Comparison of ENCODE assay signal across 8 cellular contexts in genomic region chr2:108678198-108678651, GRCh38. TPM values are rescaled to one million over a fixed set of nuclear protein-coding genes. Genes with fewer than 3 reads are reported as not detected.
DNase-seq lines count a peak whose midpoint lies in the region; ATAC-seq, FAIRE-seq and TF ChIP-seq lines count a peak whose summit lies in the region.
"Not testable (repeated sequence)": the region's sequence is repeated elsewhere in the genome, so short reads cannot be mapped to it uniquely, and the experiment has no call there.

No MANE protein-coding gene starts in this region.

- H4K20me1 ChIP-seq in astrocyte (ENCODE audit: insufficient read depth, low read length) = not testable (repeated sequence)

- H3K9me3 Mint-ChIP-seq in astrocyte (ENCODE audit: unreplicated experiment) = not testable (repeated sequence)

- peak; percentile 74 for FAIRE-seq in H54 (lab: Jason Lieb, UNC)
- FAIRE-seq in astrocyte (lab: Jason Lieb, UNC) = not testable (repeated sequence)

- H3K79me2 ChIP-seq in astrocyte (ENCODE audit: insufficient read depth, low read length) = not testable (repeated sequence)

- peaks cover 16% of the 10 kb centered on the region for H3K4me1 Mint-ChIP-seq in astrocyte (ENCODE audit: low read depth, unreplicated experiment)

- not testable (repeated sequence) for H3K4me3 ChIP-seq in RWPE2 (ENCODE audit: severe bottlenecking); astrocyte (ENCODE audit: insufficient read depth, low read depth, low read length); fibroblast of mammary gland (ENCODE audit: control insufficient read depth, low read depth, low read length); left lung

- ATAC-seq in RWPE2 (ENCODE audit: low read depth) (peak; percentile 93), left lung (peak; percentile 79)

- peak overlapping the region; percentile 71 for H3K27ac ChIP-seq in RWPE2 (ENCODE audit: poor library complexity, severe bottlenecking)
- H3K27ac ChIP-seq in astrocyte (ENCODE audit: low read depth, low read length) = peak overlapping the region; percentile 58
- peak overlapping the region in 1 of 2 donors; percentile 46 for H3K27ac ChIP-seq in left lung

- not testable (repeated sequence) for H3K9me3 ChIP-seq in RWPE2 (ENCODE audit: severe bottlenecking); astrocyte (ENCODE audit: insufficient read depth, low read depth, low read length); left lung

- H3K4me2 ChIP-seq in astrocyte (ENCODE audit: low read length) = peak overlapping the region; percentile 70

- not testable (repeated sequence) for H2AFZ ChIP-seq in astrocyte (ENCODE audit: low read depth, low read length)

- not testable (repeated sequence) for H3K4me3 Mint-ChIP-seq in astrocyte (ENCODE audit: unreplicated experiment)

- H3K27me3 ChIP-seq in RWPE2 (ENCODE audit: insufficient read depth, poor library complexity, severe bottlenecking); astrocyte (ENCODE audit: insufficient read depth, low read length); left lung: not testable (repeated sequence)

- intact Hi-C loops in left lung (cut with DNase I) = not testable (repeated sequence)

- H3K4me1 ChIP-seq in RWPE2 (ENCODE audit: insufficient read depth, poor library complexity, severe bottlenecking); astrocyte (ENCODE audit: insufficient read depth, low read length): not testable (repeated sequence)
- H3K4me1 ChIP-seq in left lung = peaks cover 0 to 21% of the 10 kb centered on the region in 2 donors

- H3K27ac Mint-ChIP-seq in astrocyte (ENCODE audit: unreplicated experiment) = peak overlapping the region; percentile 85

- TF ChIP-seq CTCF in RWPE2 (IDR thresholded peaks at IDR 0.05; ENCODE audit: poor library complexity, severe bottlenecking); astrocyte (IDR thresholded peaks at IDR 0.05; ENCODE audit: insufficient read depth, low read depth, low read length); fibroblast of mammary gland (conservative IDR thresholded peaks at IDR 0.05; ENCODE audit: control insufficient read depth, insufficient read depth, low read depth, low read length); left lung (IDR thresholded peaks at IDR 0.05): not testable (repeated sequence)

- H3K9ac ChIP-seq in astrocyte (ENCODE audit: low read length) = peak overlapping the region; percentile 37

- DNase-seq in AG08396 (ENCODE audit: low spot score) (peak; percentile 9), NCI-H146 (lab: John Stamatoyannopoulos, UW) (peak; percentile 75), astrocyte (ENCODE audit: low read depth) (peak; percentile 88), fibroblast of mammary gland (ENCODE audit: low read depth) (peak; percentile 70), renal cortical epithelial cell (ENCODE audit: low read depth) (peak; percentile 72)
- not testable (repeated sequence) for DNase-seq in H54 (ENCODE audit: insufficient read length, low spot score); RWPE2 (ENCODE audit: low spot score); left lung

- TF ChIP-seq POLR2A in H54 (IDR thresholded peaks at IDR 0.05; ENCODE audit: low read depth, low read length) = not testable (repeated sequence)

- H3K36me3 ChIP-seq in RWPE2 (ENCODE audit: low read depth) = peaks cover 17% of the 10 kb centered on the region; the same call in 1 of the 2 replicates
- H3K36me3 ChIP-seq in astrocyte (ENCODE audit: insufficient read depth, low read length) = peaks cover 14% of the 10 kb centered on the region
- H3K36me3 ChIP-seq in left lung = peaks cover 0 to 57% of the 10 kb centered on the region in 2 donors

- H3K36me3 Mint-ChIP-seq in astrocyte (ENCODE audit: low read depth, unreplicated experiment) = not testable (repeated sequence)

- not testable (repeated sequence) for H3K27me3 Mint-ChIP-seq in astrocyte (ENCODE audit: low read depth, unreplicated experiment)

RNA-seq across cellular contexts. Expression of gene RANBP2, which starts 41.1 kb away (rescaled TPM):
- total RNA-seq in astrocyte (75.4 and 78.9 TPM in 2 replicates), left lung (10 to 100 TPM; 67.9 to 68.2 TPM), renal cortical epithelial cell (74.8 and 112 TPM in 2 replicates)
